1 cellular context compared by ENCODE assay signal in the genomic region with DNA sequence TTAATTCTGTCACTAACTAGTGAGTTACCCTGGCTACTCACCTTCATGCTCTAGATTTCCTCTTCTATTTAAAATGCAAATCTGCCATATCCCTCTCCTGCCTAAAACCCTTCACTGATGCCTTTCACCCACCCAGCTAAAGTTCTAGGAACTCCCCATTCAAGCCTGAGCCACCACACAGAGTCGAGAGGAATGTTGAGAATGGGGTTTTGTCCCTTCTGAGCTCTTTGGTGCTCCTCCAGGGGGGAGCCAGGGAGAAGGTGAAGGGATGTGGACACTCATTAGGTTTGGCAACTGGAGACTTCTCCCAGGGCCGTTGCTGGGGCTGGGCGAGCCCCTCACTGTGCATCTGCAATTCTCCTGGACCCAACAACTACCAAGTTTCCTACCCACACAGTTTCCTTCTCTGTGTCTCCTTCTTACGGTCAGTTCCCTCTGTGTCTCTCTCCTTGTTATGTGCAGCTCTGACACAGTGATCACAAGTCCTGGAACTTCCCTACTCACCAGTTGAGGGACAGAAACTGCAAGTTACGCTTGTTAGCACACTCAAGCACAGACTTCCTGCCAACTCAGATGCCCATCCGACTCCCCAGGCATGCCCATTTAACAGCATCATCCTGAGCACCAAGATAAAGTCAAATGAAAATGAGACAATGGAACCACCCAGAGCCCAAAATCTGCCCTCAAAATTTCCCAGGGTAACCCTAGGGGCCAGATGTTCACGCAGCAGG.
TF ChIP-seq lines count a peak whose summit lies in the region.

No MANE protein-coding gene starts in this region.

TF ChIP-seq in HepG2, 621 proteins besides CTCF, POLR2A, EP300 and RAD21:
- no peak for TF ChIP-seq ZFAT (CRISPR knock-in tag; conservative IDR thresholded peaks at IDR 0.05)
- TF ChIP-seq BRD4 (CRISPR knock-in tag; IDR thresholded peaks at IDR 0.05), result no peak
- no peak for TF ChIP-seq RAD51 (IDR thresholded peaks at IDR 0.05; ENCODE audit: borderline replicate concordance)
- TF ChIP-seq RFX1 (IDR thresholded peaks at IDR 0.05), result no peak
- no peak for TF ChIP-seq ZNF280B (CRISPR knock-in tag; IDR thresholded peaks at IDR 0.05; ENCODE audit: borderline replicate concordance)
- TF ChIP-seq ZNF558 (CRISPR knock-in tag; IDR thresholded peaks at IDR 0.05; ENCODE audit: borderline replicate concordance), result no peak
- TF ChIP-seq TEAD3 (CRISPR knock-in tag; optimal IDR thresholded peaks at IDR 0.05; ENCODE audit: borderline replicate concordance), result no peak
- TF ChIP-seq DNMT1 (CRISPR knock-in tag; IDR thresholded peaks at IDR 0.05), result no peak
- TF ChIP-seq, protein P1, sequence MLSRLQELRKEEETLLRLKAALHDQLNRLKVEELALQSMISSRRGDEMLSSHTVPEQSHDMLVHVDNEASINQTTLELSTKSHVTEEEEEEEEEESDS (CRISPR knock-in tag; IDR thresholded peaks at IDR 0.05; ENCODE audit: borderline replicate concordance), result no peak
- TF ChIP-seq NCOA1 (CRISPR knock-in tag; IDR thresholded peaks at IDR 0.05), result no peak
- TF ChIP-seq NFRKB (IDR thresholded peaks at IDR 0.05), result no peak
- no peak for TF ChIP-seq TP53 (CRISPR knock-in tag; conservative IDR thresholded peaks at IDR 0.05)
- no peak for TF ChIP-seq PHF21A (CRISPR knock-in tag; IDR thresholded peaks at IDR 0.05)
- no peak for TF ChIP-seq CAMTA2 (CRISPR knock-in tag; IDR thresholded peaks at IDR 0.05; ENCODE audit: borderline replicate concordance)
- no peak for TF ChIP-seq EEA1 (CRISPR knock-in tag; IDR thresholded peaks at IDR 0.05; ENCODE audit: borderline replicate concordance)
- TF ChIP-seq TRIM24 (CRISPR knock-in tag; IDR thresholded peaks at IDR 0.05), result no peak
- no peak for TF ChIP-seq ZFP90 (CRISPR knock-in tag; IDR thresholded peaks at IDR 0.05; ENCODE audit: borderline replicate concordance)
- TF ChIP-seq, protein P2, sequence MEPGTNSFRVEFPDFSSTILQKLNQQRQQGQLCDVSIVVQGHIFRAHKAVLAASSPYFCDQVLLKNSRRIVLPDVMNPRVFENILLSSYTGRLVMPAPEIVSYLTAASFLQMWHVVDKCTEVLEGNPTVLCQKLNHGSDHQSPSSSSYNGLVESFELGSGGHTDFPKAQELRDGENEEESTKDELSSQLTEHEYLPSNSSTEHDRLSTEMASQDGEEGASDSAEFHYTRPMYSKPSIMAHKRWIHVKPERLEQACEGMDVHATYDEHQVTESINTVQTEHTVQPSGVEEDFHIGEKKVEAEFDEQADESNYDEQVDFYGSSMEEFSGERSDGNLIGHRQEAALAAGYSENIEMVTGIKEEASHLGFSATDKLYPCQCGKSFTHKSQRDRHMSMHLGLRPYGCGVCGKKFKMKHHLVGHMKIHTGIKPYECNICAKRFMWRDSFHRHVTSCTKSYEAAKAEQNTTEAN (CRISPR knock-in tag; conservative IDR thresholded peaks at IDR 0.05), result no peak
- TF ChIP-seq, protein P3, sequence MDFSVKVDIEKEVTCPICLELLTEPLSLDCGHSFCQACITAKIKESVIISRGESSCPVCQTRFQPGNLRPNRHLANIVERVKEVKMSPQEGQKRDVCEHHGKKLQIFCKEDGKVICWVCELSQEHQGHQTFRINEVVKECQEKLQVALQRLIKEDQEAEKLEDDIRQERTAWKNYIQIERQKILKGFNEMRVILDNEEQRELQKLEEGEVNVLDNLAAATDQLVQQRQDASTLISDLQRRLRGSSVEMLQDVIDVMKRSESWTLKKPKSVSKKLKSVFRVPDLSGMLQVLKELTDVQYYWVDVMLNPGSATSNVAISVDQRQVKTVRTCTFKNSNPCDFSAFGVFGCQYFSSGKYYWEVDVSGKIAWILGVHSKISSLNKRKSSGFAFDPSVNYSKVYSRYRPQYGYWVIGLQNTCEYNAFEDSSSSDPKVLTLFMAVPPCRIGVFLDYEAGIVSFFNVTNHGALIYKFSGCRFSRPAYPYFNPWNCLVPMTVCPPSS (IDR thresholded peaks at IDR 0.05), result no peak
- TF ChIP-seq NKX3-1 (CRISPR knock-in tag; IDR thresholded peaks at IDR 0.05), result no peak
